8 cellular contexts compared by ENCODE assay signal in the genomic region with DNA sequence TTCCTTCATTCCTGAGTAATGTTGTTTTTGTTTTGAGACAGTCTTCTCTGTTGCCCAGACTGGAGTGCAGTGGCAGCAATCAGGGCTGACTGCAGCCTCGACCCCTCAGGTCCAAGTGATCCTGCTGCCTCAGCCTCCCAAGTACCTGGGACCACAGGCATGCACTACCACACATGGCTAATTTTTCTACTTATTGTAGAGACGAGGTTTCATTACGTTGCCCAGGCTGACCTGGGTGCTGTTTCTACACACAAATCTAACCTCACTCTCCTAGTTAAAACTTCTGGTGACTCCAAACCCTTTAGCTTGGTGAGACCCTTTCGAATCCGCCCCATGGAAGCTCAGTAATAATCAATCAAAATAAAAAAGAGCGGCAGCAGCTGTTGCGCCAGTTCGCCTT. TPM values are rescaled to one million over a fixed set of nuclear protein-coding genes. Genes with fewer than 3 reads are reported as not detected.
DNase-seq lines count a peak whose midpoint lies in the region; ATAC-seq and TF ChIP-seq lines count a peak whose summit lies in the region.

No MANE protein-coding gene starts in this region.

- H3K27me3 ChIP-seq in HCT116 (ENCODE audit: insufficient read depth, low read length) (no peaks in the 10 kb centered on the region), skeletal muscle satellite cell (ENCODE audit: control insufficient read depth, insufficient read depth, low read length) (no peaks in the 10 kb centered on the region)

- peak overlapping the region; percentile 88 for H3K9ac ChIP-seq in HCT116 (ENCODE audit: low read length)
- no peak overlapping the region for H3K9ac ChIP-seq in skeletal muscle satellite cell (ENCODE audit: low read depth, low read length)

- H4K20me1 ChIP-seq in HCT116 (ENCODE audit: insufficient read depth): no peaks in the 10 kb centered on the region; the same call in 1 of the 2 replicates

- ATAC-seq in HCT116 (no peak), GM19452 (IDR thresholded peaks at IDR 0.05; ENCODE audit: unreplicated experiment) (no peak)

- peaks cover 48% of the 10 kb centered on the region for H3K79me2 ChIP-seq in HCT116 (ENCODE audit: insufficient read depth, low read length)

- no peak for TF ChIP-seq RAD21 in HCT116 (IDR thresholded peaks at IDR 0.05; ENCODE audit: low read depth)

- peak overlapping the region; percentile 99 for H3K27ac ChIP-seq in HCT116 (ENCODE audit: low read depth, low read length)
- peak overlapping the region; percentile 97 for H3K27ac ChIP-seq in VCaP

- CTCF ChIA-PET in HCT116 (lab: Charles Lee): interaction anchor here (0.8 kb wide), 1 partner anchor 67 kb away, joined by 3 read pairs; no protein-coding TSS in a partner anchor

- TF ChIP-seq POLR2A in HCT116 (IDR thresholded peaks at IDR 0.05; ENCODE audit: borderline replicate concordance, extremely low read depth, insufficient read depth, insufficient read length): no peak

- H3K36me3 ChIP-seq in HCT116 (ENCODE audit: control insufficient read depth in 1 of 2, insufficient read depth in 2 of 2, low read length in 2 of 2) (peaks cover 7 to 11% of the 10 kb centered on the region in 2 experiments; a peak in 2 of 4 replicates), skeletal muscle satellite cell (ENCODE audit: insufficient read depth, low read length) (peaks cover 10% of the 10 kb centered on the region)

- H3K4me3 ChIP-seq in HCT116 (replicated peaks in 1 of 2; ENCODE audit: low read depth in 1 of 2, low read length in 2 of 2) (peak overlapping the region; percentile 87 to 98), fibroblast of the aortic adventitia (ENCODE audit: low read depth, low read length) (peak overlapping the region; percentile 95), skeletal muscle satellite cell (ENCODE audit: low read length) (peak overlapping the region; percentile 84)

- RAD21 ChIA-PET in HCT116 (lab: Charles Lee; ENCODE audit: low non-redundant PET in 1 of 2, low total read pairs in 2 of 2, uncharacterized antibody in 2 of 2, unreplicated experiment in 2 of 2): no interaction called here

- POLR2A ChIA-PET in HCT116 (lab: Charles Lee): no interaction called here

- no peak overlapping the region for H2AFZ ChIP-seq in HCT116 (ENCODE audit: low read depth, low read length, poor library complexity, severe bottlenecking)

- no peaks in the 10 kb centered on the region for H3K9me3 ChIP-seq in HCT116 (ENCODE audit: control insufficient read depth in 1 of 2, insufficient read depth in 1 of 2, low read depth in 1 of 2, low read length in 2 of 2)
- no peaks in the 10 kb centered on the region for H3K9me3 ChIP-seq in skeletal muscle satellite cell (replicated peaks; ENCODE audit: low read length)

- H3K4me2 ChIP-seq in HCT116 (ENCODE audit: low read length) (peak overlapping the region; percentile 80), skeletal muscle satellite cell (ENCODE audit: low read length) (peak overlapping the region; percentile 90)

- no peak for DNase-seq in HCT116 (ENCODE audit: low read depth, low spot score)
- no peak for DNase-seq in fibroblast of the aortic adventitia (ENCODE audit: low read depth)
- DNase-seq in NCI-H526 (lab: John Stamatoyannopoulos, UW): no peak
- DNase-seq in KG1 (lab: John Stamatoyannopoulos, UW): no peak
- DNase-seq in NCI-H146 (lab: John Stamatoyannopoulos, UW): no peak

- no peaks in the 10 kb centered on the region for H3K9me2 ChIP-seq in HCT116 (ENCODE audit: insufficient read depth)

- no TSS peak for BruUV-seq in HCT116 (replicated peaks; lab: Mats Ljungman, UMichigan)

- H3K4me1 ChIP-seq in HCT116 (ENCODE audit: control insufficient read depth in 1 of 2, insufficient read depth in 2 of 2, low read length in 2 of 2) (peaks cover 9 to 21% of the 10 kb centered on the region in 2 experiments), skeletal muscle satellite cell (ENCODE audit: control insufficient read depth, insufficient read depth, low read length) (peaks cover 16% of the 10 kb centered on the region)

- TF ChIP-seq CTCF in HCT116 (IDR thresholded peaks at IDR 0.05 in 2 of 3, conservative IDR thresholded peaks at IDR 0.05 in 1 of 3; ENCODE audit: borderline replicate concordance in 1 of 3, insufficient read depth in 1 of 3, low read depth in 2 of 3, low read length in 2 of 3): no peak
- no peak for TF ChIP-seq CTCF in VCaP (conservative IDR thresholded peaks at IDR 0.05)
- no peak for TF ChIP-seq CTCF in fibroblast of the aortic adventitia (IDR thresholded peaks at IDR 0.05; ENCODE audit: insufficient read depth, low read length)

- intact Hi-C loops in HCT116 (cut with micrococcal nuclease): loop anchor here (5.0 kb wide), 1 partner anchor 401 kb away; no protein-coding TSS in a partner anchor

TF ChIP-seq in HCT116, 20 proteins besides CTCF, POLR2A, EP300 and RAD21:
- no peak for TF ChIP-seq ELF1 (IDR thresholded peaks at IDR 0.05; ENCODE audit: borderline replicate concordance, low read depth)
- TF ChIP-seq, protein P1, sequence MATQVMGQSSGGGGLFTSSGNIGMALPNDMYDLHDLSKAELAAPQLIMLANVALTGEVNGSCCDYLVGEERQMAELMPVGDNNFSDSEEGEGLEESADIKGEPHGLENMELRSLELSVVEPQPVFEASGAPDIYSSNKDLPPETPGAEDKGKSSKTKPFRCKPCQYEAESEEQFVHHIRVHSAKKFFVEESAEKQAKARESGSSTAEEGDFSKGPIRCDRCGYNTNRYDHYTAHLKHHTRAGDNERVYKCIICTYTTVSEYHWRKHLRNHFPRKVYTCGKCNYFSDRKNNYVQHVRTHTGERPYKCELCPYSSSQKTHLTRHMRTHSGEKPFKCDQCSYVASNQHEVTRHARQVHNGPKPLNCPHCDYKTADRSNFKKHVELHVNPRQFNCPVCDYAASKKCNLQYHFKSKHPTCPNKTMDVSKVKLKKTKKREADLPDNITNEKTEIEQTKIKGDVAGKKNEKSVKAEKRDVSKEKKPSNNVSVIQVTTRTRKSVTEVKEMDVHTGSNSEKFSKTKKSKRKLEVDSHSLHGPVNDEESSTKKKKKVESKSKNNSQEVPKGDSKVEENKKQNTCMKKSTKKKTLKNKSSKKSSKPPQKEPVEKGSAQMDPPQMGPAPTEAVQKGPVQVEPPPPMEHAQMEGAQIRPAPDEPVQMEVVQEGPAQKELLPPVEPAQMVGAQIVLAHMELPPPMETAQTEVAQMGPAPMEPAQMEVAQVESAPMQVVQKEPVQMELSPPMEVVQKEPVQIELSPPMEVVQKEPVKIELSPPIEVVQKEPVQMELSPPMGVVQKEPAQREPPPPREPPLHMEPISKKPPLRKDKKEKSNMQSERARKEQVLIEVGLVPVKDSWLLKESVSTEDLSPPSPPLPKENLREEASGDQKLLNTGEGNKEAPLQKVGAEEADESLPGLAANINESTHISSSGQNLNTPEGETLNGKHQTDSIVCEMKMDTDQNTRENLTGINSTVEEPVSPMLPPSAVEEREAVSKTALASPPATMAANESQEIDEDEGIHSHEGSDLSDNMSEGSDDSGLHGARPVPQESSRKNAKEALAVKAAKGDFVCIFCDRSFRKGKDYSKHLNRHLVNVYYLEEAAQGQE (IDR thresholded peaks at IDR 0.05; ENCODE audit: low read depth): no peak
TF ChIP-seq in HCT116: peak in this region for 0.

RNA-seq across cellular contexts. Expression of a gene that starts 1.3 kb away (rescaled TPM):
- total RNA-seq in HCT116 (2021; ENCODE audit: unreplicated experiment): 6.8 TPM
- polyA plus RNA-seq in HCT116 (2012): 5.1 and 6.0 TPM in 2 replicates
- total RNA-seq in fibroblast of the aortic adventitia (ENCODE audit: low replicate concordance): 2.3 and 20.4 TPM in 2 replicates
- 3.5 and 6.6 TPM in 2 replicates for total RNA-seq in skeletal muscle satellite cell (2012; rRNA removed)

RNA-seq across cellular contexts. Expression of a gene that starts 1.5 kb away (rescaled TPM):
- 130 TPM for total RNA-seq in HCT116 (2021; ENCODE audit: unreplicated experiment)
- 158 and 172 TPM in 2 replicates for polyA plus RNA-seq in HCT116 (2012)
- total RNA-seq in fibroblast of the aortic adventitia (ENCODE audit: low replicate concordance): 56.0 and 77.7 TPM in 2 replicates
- total RNA-seq in skeletal muscle satellite cell (2012; rRNA removed): 28.4 and 33.2 TPM in 2 replicates
